In the genomic region with DNA sequence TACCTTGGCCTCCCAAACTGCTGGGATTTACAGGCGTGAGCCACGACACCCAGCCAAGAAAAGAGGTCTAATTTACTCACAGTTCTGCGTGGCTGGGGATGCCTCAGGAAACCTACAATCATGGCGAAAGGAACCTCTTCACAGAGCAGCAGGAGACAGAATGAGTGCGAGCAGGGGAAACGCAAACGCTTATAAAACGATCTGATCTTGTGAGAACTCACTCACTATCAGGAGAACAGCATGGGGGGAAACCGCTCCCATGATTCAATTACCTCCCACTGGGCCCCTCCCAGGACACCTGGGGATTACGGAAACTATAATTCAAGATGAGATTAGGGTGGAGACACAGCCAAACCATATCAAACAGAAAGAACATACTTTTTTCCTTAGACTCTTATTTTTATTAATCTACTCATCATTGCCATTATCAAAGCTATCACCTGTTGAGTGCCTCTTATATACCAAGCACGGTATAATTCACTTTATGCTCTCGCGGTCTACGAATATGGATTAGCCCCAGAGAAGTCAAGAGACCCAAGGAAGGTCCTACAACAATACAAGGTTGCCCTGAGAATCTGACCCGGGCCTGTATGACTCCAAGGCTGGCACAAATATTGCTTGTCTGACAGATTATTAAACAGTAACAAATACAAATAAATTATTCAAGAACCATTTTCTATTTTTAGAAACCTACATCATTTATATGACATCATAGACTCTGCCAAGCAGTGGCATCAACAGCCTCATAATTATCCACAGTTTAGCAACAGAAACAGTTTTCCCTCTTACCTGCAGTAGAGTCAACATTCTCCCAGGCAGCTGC, we compare ENCODE assay signal across 10 cellular contexts. TPM values are rescaled to one million over a fixed set of nuclear protein-coding genes. Genes with fewer than 3 reads are reported as not detected.
DNase-seq lines count a peak whose midpoint lies in the region; ATAC-seq lines count a peak whose summit lies in the region.
"Had no signal": no experiment of that assay in that cellular context is flagged by ENCODE, and none has a peak within 500 bp of the region (broad histone marks: within the 10 kb centered on the region; RNA-seq: fewer than 3 reads in every experiment).

No MANE protein-coding gene starts in this region.

- no peaks in the 10 kb centered on the region for H3K9me3 Mint-ChIP-seq in activated naive CD4-positive, alpha-beta T cell treated with anti-CD3 and anti-CD28 coated beads for 36 hours
- no peaks in the 10 kb centered on the region for H3K9me3 Mint-ChIP-seq in activated T-helper 1 cell treated with anti-CD3 and anti-CD28 coated beads, Interleukin-12 subunit alpha, Interleukin-12 subunit beta, Interleukin-2, Interleukin-4 antibody, amounts not matched to agents 30 ng/mL and 10 ng/mL and 1 ng/mL, durations not matched to agents 14 hours and 24 hours and 36 hours
- H3K9me3 Mint-ChIP-seq in stimulated activated naive B cell treated with anti-CD40 and anti-IgM and Interleukin-4, amounts not matched to agents 10 μg/mL and 1 μg/mL and 100 μg/mL, for 72 hours: no peaks in the 10 kb centered on the region

- H3K36me3 Mint-ChIP-seq in activated naive CD4-positive, alpha-beta T cell treated with anti-CD3 and anti-CD28 coated beads for 36 hours (ENCODE audit: low read depth): peaks cover 34% of the 10 kb centered on the region
- H3K36me3 Mint-ChIP-seq in activated T-helper 1 cell treated with anti-CD3 and anti-CD28 coated beads, Interleukin-12 subunit alpha, Interleukin-12 subunit beta, Interleukin-2, Interleukin-4 antibody, amounts not matched to agents 30 ng/mL and 10 ng/mL and 1 ng/mL, durations not matched to agents 14 hours and 24 hours and 36 hours (ENCODE audit: low read depth): peaks cover 32% of the 10 kb centered on the region
- peaks cover 29 to 42% of the 10 kb centered on the region in 2 donors for H3K36me3 Mint-ChIP-seq in stimulated activated naive B cell treated with anti-CD40 and anti-IgM and Interleukin-4, amounts not matched to agents 10 μg/mL and 1 μg/mL and 100 μg/mL, for 72 hours

- CTCF ChIA-PET in activated naive CD4-positive, alpha-beta T cell treated with anti-CD3 and anti-CD28 coated beads for 36 hours (lab: Charles Lee): no interaction called here

- no peak for DNase-seq in activated naive CD4-positive, alpha-beta T cell treated with anti-CD3 and anti-CD28 coated beads for 36 hours
- DNase-seq in activated naive CD4-positive, alpha-beta T cell (lab: John Stamatoyannopoulos, UW): no peak
- no peak for DNase-seq in activated T-helper 1 cell treated with anti-CD3 and anti-CD28 coated beads, Interleukin-12 subunit alpha, Interleukin-12 subunit beta, Interleukin-2, Interleukin-4 antibody, amounts not matched to agents 30 ng/mL and 10 ng/mL and 1 ng/mL, durations not matched to agents 14 hours and 24 hours and 36 hours (ENCODE audit: low spot score)
- DNase-seq in stimulated activated naive B cell treated with anti-CD40 and anti-IgM and Interleukin-4, amounts not matched to agents 10 μg/mL and 1 μg/mL and 100 μg/mL, for 72 hours: no peak
- no peak for DNase-seq in LoVo (ENCODE audit: low spot score)
- DNase-seq: BE2C; foreskin fibroblast; NCI-H2171; stimulated activated CD4-positive, alpha-beta T cell treated with anti-CD3 and anti-CD28 coated beads, Interleukin-4, amount 100 ng/mL, for 4 hours had no signal

- H3K4me1 Mint-ChIP-seq in activated naive CD4-positive, alpha-beta T cell treated with anti-CD3 and anti-CD28 coated beads for 36 hours (ENCODE audit: low read depth): peaks cover 37% of the 10 kb centered on the region
- H3K4me1 Mint-ChIP-seq in activated T-helper 1 cell treated with anti-CD3 and anti-CD28 coated beads, Interleukin-12 subunit alpha, Interleukin-12 subunit beta, Interleukin-2, Interleukin-4 antibody, amounts not matched to agents 30 ng/mL and 10 ng/mL and 1 ng/mL, durations not matched to agents 14 hours and 24 hours and 36 hours (ENCODE audit: low read depth): peaks cover 16% of the 10 kb centered on the region
- peaks cover 15 to 29% of the 10 kb centered on the region in 2 donors for H3K4me1 Mint-ChIP-seq in stimulated activated naive B cell treated with anti-CD40 and anti-IgM and Interleukin-4, amounts not matched to agents 10 μg/mL and 1 μg/mL and 100 μg/mL, for 72 hours

- H3K27me3 Mint-ChIP-seq in activated naive CD4-positive, alpha-beta T cell treated with anti-CD3 and anti-CD28 coated beads for 36 hours (ENCODE audit: low read depth): no peaks in the 10 kb centered on the region
- no peaks in the 10 kb centered on the region for H3K27me3 Mint-ChIP-seq in activated T-helper 1 cell treated with anti-CD3 and anti-CD28 coated beads, Interleukin-12 subunit alpha, Interleukin-12 subunit beta, Interleukin-2, Interleukin-4 antibody, amounts not matched to agents 30 ng/mL and 10 ng/mL and 1 ng/mL, durations not matched to agents 14 hours and 24 hours and 36 hours (ENCODE audit: insufficient read depth)
- no peaks in the 10 kb centered on the region for H3K27me3 Mint-ChIP-seq in stimulated activated naive B cell treated with anti-CD40 and anti-IgM and Interleukin-4, amounts not matched to agents 10 μg/mL and 1 μg/mL and 100 μg/mL, for 72 hours

- H3K4me3 Mint-ChIP-seq in activated naive CD4-positive, alpha-beta T cell treated with anti-CD3 and anti-CD28 coated beads for 36 hours: peak overlapping the region; percentile 94
- peak overlapping the region; percentile 98 for H3K4me3 Mint-ChIP-seq in activated T-helper 1 cell treated with anti-CD3 and anti-CD28 coated beads, Interleukin-12 subunit alpha, Interleukin-12 subunit beta, Interleukin-2, Interleukin-4 antibody, amounts not matched to agents 30 ng/mL and 10 ng/mL and 1 ng/mL, durations not matched to agents 14 hours and 24 hours and 36 hours
- H3K4me3 Mint-ChIP-seq in stimulated activated naive B cell treated with anti-CD40 and anti-IgM and Interleukin-4, amounts not matched to agents 10 μg/mL and 1 μg/mL and 100 μg/mL, for 72 hours: peak overlapping the region; percentile 55 to 92

- no peak for ATAC-seq in stimulated activated naive B cell treated with anti-CD40 and anti-IgM and Interleukin-4, amounts not matched to agents 10 μg/mL and 1 μg/mL and 100 μg/mL, for 72 hours (replicated peaks)
- no peak for ATAC-seq in GM19351 (IDR thresholded peaks at IDR 0.05; ENCODE audit: unreplicated experiment)

- no peak overlapping the region for H3K27ac Mint-ChIP-seq in activated naive CD4-positive, alpha-beta T cell treated with anti-CD3 and anti-CD28 coated beads for 36 hours
- no peak overlapping the region for H3K27ac Mint-ChIP-seq in activated T-helper 1 cell treated with anti-CD3 and anti-CD28 coated beads, Interleukin-12 subunit alpha, Interleukin-12 subunit beta, Interleukin-2, Interleukin-4 antibody, amounts not matched to agents 30 ng/mL and 10 ng/mL and 1 ng/mL, durations not matched to agents 14 hours and 24 hours and 36 hours
- H3K27ac Mint-ChIP-seq in stimulated activated naive B cell treated with anti-CD40 and anti-IgM and Interleukin-4, amounts not matched to agents 10 μg/mL and 1 μg/mL and 100 μg/mL, for 72 hours: no peak overlapping the region

- intact Hi-C loops in activated naive CD4-positive, alpha-beta T cell treated with anti-CD3 and anti-CD28 coated beads for 36 hours (cut with micrococcal nuclease): no loop called here
- intact Hi-C loops in activated T-helper 1 cell treated with anti-CD3 and anti-CD28 coated beads, Interleukin-12 subunit alpha, Interleukin-12 subunit beta, Interleukin-2, Interleukin-4 antibody, amounts not matched to agents 30 ng/mL and 10 ng/mL and 1 ng/mL, durations not matched to agents 14 hours and 24 hours and 36 hours (cut with micrococcal nuclease): no loop called here

RNA-seq across cellular contexts. Expression of a gene that starts 2.4 kb away (rescaled TPM):
- 10 to 100 TPM; 38.2 to 40.9 TPM for total RNA-seq in activated naive CD4-positive, alpha-beta T cell treated with anti-CD3 and anti-CD28 coated beads for 36 hours
- 90.6 and 91.3 TPM in 2 replicates for total RNA-seq in activated T-helper 1 cell treated with anti-CD3 and anti-CD28 coated beads, Interleukin-12 subunit alpha, Interleukin-12 subunit beta, Interleukin-2, Interleukin-4 antibody, amounts not matched to agents 30 ng/mL and 10 ng/mL and 1 ng/mL, durations not matched to agents 14 hours and 24 hours and 36 hours

RNA-seq across cellular contexts. Expression of a gene that starts 2.6 kb away (rescaled TPM):
- 10 to 100 TPM; 38.0 to 38.6 TPM for total RNA-seq in activated naive CD4-positive, alpha-beta T cell treated with anti-CD3 and anti-CD28 coated beads for 36 hours
- 98.9 and 101 TPM in 2 replicates for total RNA-seq in activated T-helper 1 cell treated with anti-CD3 and anti-CD28 coated beads, Interleukin-12 subunit alpha, Interleukin-12 subunit beta, Interleukin-2, Interleukin-4 antibody, amounts not matched to agents 30 ng/mL and 10 ng/mL and 1 ng/mL, durations not matched to agents 14 hours and 24 hours and 36 hours

RNA-seq across cellular contexts. Expression of a gene that starts 21.5 kb away (rescaled TPM):
- under 1 TPM in 1 of 2 experiments, not detected in 1; 0.36 TPM for total RNA-seq in activated naive CD4-positive, alpha-beta T cell treated with anti-CD3 and anti-CD28 coated beads for 36 hours
- total RNA-seq in activated T-helper 1 cell treated with anti-CD3 and anti-CD28 coated beads, Interleukin-12 subunit alpha, Interleukin-12 subunit beta, Interleukin-2, Interleukin-4 antibody, amounts not matched to agents 30 ng/mL and 10 ng/mL and 1 ng/mL, durations not matched to agents 14 hours and 24 hours and 36 hours: 0.52 and 0.96 TPM in 2 replicates

RNA-seq across cellular contexts. Expression of a gene that starts 27.0 kb away (rescaled TPM):
- total RNA-seq in activated naive CD4-positive, alpha-beta T cell treated with anti-CD3 and anti-CD28 coated beads for 36 hours: 10 to 100 TPM; 38.6 to 38.8 TPM
- total RNA-seq in activated T-helper 1 cell treated with anti-CD3 and anti-CD28 coated beads, Interleukin-12 subunit alpha, Interleukin-12 subunit beta, Interleukin-2, Interleukin-4 antibody, amounts not matched to agents 30 ng/mL and 10 ng/mL and 1 ng/mL, durations not matched to agents 14 hours and 24 hours and 36 hours: 73.9 and 77.5 TPM in 2 replicates
